In genomic region chr5:147782053-147783028, GRCh38 we compare ENCODE assay signal across 8 cellular contexts. TPM values are rescaled to one million over a fixed set of nuclear protein-coding genes. Genes with fewer than 3 reads are reported as not detected.
DNase-seq lines count a peak whose midpoint lies in the region; ATAC-seq and TF ChIP-seq lines count a peak whose summit lies in the region.

JAKMIP2 (minus strand) TSS chr5:147782728; CDS start chr5:147671806, 110,922 bp downstream.

- no peaks in the 10 kb centered on the region for H3K9me3 ChIP-seq in ES-I3 (ENCODE audit: control insufficient read depth, insufficient read depth, low read length)

- DNase-seq in NCI-H2029 (lab: John Stamatoyannopoulos, UW) (peak; percentile 95), WTC11 (ENCODE audit: low spot score) (peak; percentile 99), cardiac fibroblast (ENCODE audit: low read depth in 2 of 2) (peak; percentile 18 to 64), inferior parietal cortex (ENCODE audit: extremely low spot score) (peak; percentile 91)
- DNase-seq in stimulated activated CD4-positive, alpha-beta T cell treated with anti-CD3 and anti-CD28 coated beads, Interleukin-15, amount 100 ng/mL, for 48 hours (ENCODE audit: low read depth in 2 of 2) = peak; percentile 74 to 82

- peaks cover 38% of the 10 kb centered on the region for H3K4me1 Mint-ChIP-seq in WTC11

- peak within 1 kb of the TSS; percentile 92 for H3K4me3 Mint-ChIP-seq in WTC11

- no peak within 1 kb of the TSS for H3K4me3 ChIP-seq in cardiac fibroblast (replicated peaks in 1 of 2; ENCODE audit: low read depth in 2 of 2, low read length in 2 of 2)

- no peak for TF ChIP-seq CTCF in WTC11 (IDR thresholded peaks at IDR 0.05)
- TF ChIP-seq CTCF in cardiac fibroblast (IDR thresholded peaks at IDR 0.05; ENCODE audit: low read depth, low read length) = no peak

- CTCF ChIA-PET in WTC11 (lab: Charles Lee) = interaction anchor here (0.6 to 1.8 kb wide), 9 partner anchors 15 to 154 kb away, joined by 3 to 9 read pairs (median 4); no protein-coding TSS in a partner anchor

- no peaks in the 10 kb centered on the region for H3K36me3 ChIP-seq in ES-I3 (ENCODE audit: insufficient read depth, low read length)

- H3K27me3 Mint-ChIP-seq in WTC11 (ENCODE audit: low read depth) = no peaks in the 10 kb centered on the region

- H3K27ac Mint-ChIP-seq in WTC11 = peak within 1 kb of the TSS; percentile 99

- H3K36me3 Mint-ChIP-seq in WTC11 = peaks cover under 1% of the 10 kb centered on the region; the same call in 1 of the 2 replicates

- peaks cover 5% of the 10 kb centered on the region; the same call in 1 of the 2 replicates for H3K4me1 ChIP-seq in ES-I3 (ENCODE audit: insufficient read depth, low read length)

- ATAC-seq in HG02642 (IDR thresholded peaks at IDR 0.05; ENCODE audit: poor library complexity, unreplicated experiment) = peak; percentile 95
- peak; percentile 97 for ATAC-seq in WTC11
- no peak for ATAC-seq in HG03135 (IDR thresholded peaks at IDR 0.05; ENCODE audit: unreplicated experiment)

- POLR2A ChIA-PET in WTC11 (lab: Charles Lee) = interaction anchor here (0.6 to 1.9 kb wide), 9 partner anchors 25 to 308 kb away, joined by 3 to 8 read pairs (median 3); no protein-coding TSS in a partner anchor

- peak within 1 kb of the TSS; percentile 60 for H3K9ac ChIP-seq in ES-I3 (ENCODE audit: low read depth, low read length)

- peaks cover under 1% of the 10 kb centered on the region for H3K9me3 Mint-ChIP-seq in WTC11

TF ChIP-seq in WTC11, 78 proteins besides CTCF, POLR2A, EP300 and RAD21:
- TF ChIP-seq ZNF512 (CRISPR knock-in tag; IDR thresholded peaks at IDR 0.05; ENCODE audit: borderline replicate concordance) (no peak), TP53 (CRISPR knock-in tag; IDR thresholded peaks at IDR 0.05) (0 out of 2 replicates have a peak, but pooled peaks have one; percentile 17), NFYB (CRISPR knock-in tag; conservative IDR thresholded peaks at IDR 0.05; ENCODE audit: low read depth) (peak; percentile 39; the same call in 1 of the 2 replicates), ELF4 (CRISPR knock-in tag; IDR thresholded peaks at IDR 0.05; ENCODE audit: low read depth) (no peak), PRDM15 (CRISPR knock-in tag; IDR thresholded peaks at IDR 0.05) (peak; percentile 81), ZNF219 (CRISPR knock-in tag; IDR thresholded peaks at IDR 0.05; ENCODE audit: borderline replicate concordance) (no peak), FOXK1 (CRISPR knock-in tag; IDR thresholded peaks at IDR 0.05) (0 out of 2 replicates have a peak, but pooled peaks have one; percentile 14), ZNF232 (CRISPR knock-in tag; IDR thresholded peaks at IDR 0.05) (0 out of 2 replicates have a peak, but pooled peaks have one; percentile 27), TEAD1 (CRISPR knock-in tag; IDR thresholded peaks at IDR 0.05) (peak; percentile 48; the same call in 1 of the 2 replicates), USF2 (CRISPR knock-in tag; IDR thresholded peaks at IDR 0.05) (peak; percentile 18; the same call in 1 of the 2 replicates)

RNA-seq across cellular contexts. Expression of gene JAKMIP2, which starts in this region (rescaled TPM):
- total RNA-seq in WTC11 (2021) = 10.9 to 11.9 TPM (median 11.8 TPM) in 3 replicates

Comparison
In these comparisons a context has a peak if more than half of its experiments do, and no peak if none do; other contexts are left out.
1. DNase-seq: peak in every context shown above with its lines; median percentile 99 in WTC11; 95 in NCI-H2029; 91 in inferior parietal cortex; 78 in stimulated activated CD4-positive, alpha-beta T cell treated with anti-CD3 and anti-CD28 coated beads, Interleukin-15, amount 100 ng/mL, for 48 hours; 41 in cardiac fibroblast.